In genomic region chr17:45368661-45369060, GRCh38 we compare ENCODE assay signal across 25 cellular contexts. TPM values are rescaled to one million over a fixed set of nuclear protein-coding genes. Genes with fewer than 3 reads are reported as not detected.
DNase-seq lines count a peak whose midpoint lies in the region; ATAC-seq, FAIRE-seq and TF ChIP-seq lines count a peak whose summit lies in the region.
"Had no signal": no experiment of that assay in that cellular context is flagged by ENCODE, and none has a peak within 500 bp of the region (broad histone marks: within the 10 kb centered on the region; RNA-seq: fewer than 3 reads in every experiment).

No MANE protein-coding gene starts in this region.

- H3K27me3 Mint-ChIP-seq in HFFc6 (ENCODE audit: insufficient read depth) = peaks cover 5% of the 10 kb centered on the region; the same call in 1 of the 2 replicates
- H3K27me3 Mint-ChIP-seq in astrocyte (ENCODE audit: low read depth, unreplicated experiment) = no peaks in the 10 kb centered on the region
- H3K27me3 Mint-ChIP-seq in activated naive CD4-positive, alpha-beta T cell treated with anti-CD3 and anti-CD28 coated beads, Interleukin-2, amount 10 ng/mL, durations not matched to agents 7 days and 5 days = peaks cover 50% of the 10 kb centered on the region
- H3K27me3 Mint-ChIP-seq in mesothelial cell of epicardium (ENCODE audit: low read depth) = no peaks in the 10 kb centered on the region

- H3K4me1 Mint-ChIP-seq in HFFc6 (ENCODE audit: low read depth) (peaks cover 54% of the 10 kb centered on the region), astrocyte (ENCODE audit: low read depth, unreplicated experiment) (peaks cover 27% of the 10 kb centered on the region), mesothelial cell of epicardium (peaks cover 25% of the 10 kb centered on the region)
- H3K4me1 Mint-ChIP-seq in activated naive CD4-positive, alpha-beta T cell treated with anti-CD3 and anti-CD28 coated beads, Interleukin-2, amount 10 ng/mL, durations not matched to agents 7 days and 5 days = peaks cover 17% of the 10 kb centered on the region

- CTCF ChIA-PET in activated naive CD4-positive, alpha-beta T cell treated with anti-CD3 and anti-CD28 coated beads, Interleukin-2, amount 10 ng/mL, durations not matched to agents 7 days and 5 days (lab: Charles Lee) = no interaction called here

- H3K36me3 ChIP-seq in astrocyte (ENCODE audit: insufficient read depth, low read length) = no peaks in the 10 kb centered on the region
- H3K36me3 ChIP-seq in heart right ventricle = no peaks in the 10 kb centered on the region
- H3K36me3 ChIP-seq: gastrocnemius medialis, thoracic aorta had no signal

- peak; percentile 41 for FAIRE-seq in astrocyte (lab: Jason Lieb, UNC)
- FAIRE-seq: colon, endometrium, H1 had no signal

- no peaks in the 10 kb centered on the region for H3K9me3 Mint-ChIP-seq in HFFc6
- H3K9me3 Mint-ChIP-seq in astrocyte (ENCODE audit: unreplicated experiment) = peaks cover 2% of the 10 kb centered on the region
- no peaks in the 10 kb centered on the region for H3K9me3 Mint-ChIP-seq in activated naive CD4-positive, alpha-beta T cell treated with anti-CD3 and anti-CD28 coated beads, Interleukin-2, amount 10 ng/mL, durations not matched to agents 7 days and 5 days
- no peaks in the 10 kb centered on the region for H3K9me3 Mint-ChIP-seq in mesothelial cell of epicardium
- H3K9me3 Mint-ChIP-seq: CD4-positive, CD25-positive, alpha-beta regulatory T cell; neural crest cell; stimulated activated effector memory CD8-positive, alpha-beta T cell treated with anti-CD3 and anti-CD28 coated beads, Interleukin-12 subunit alpha, Interleukin-12 subunit beta, amount 100 ng/mL, for 72 hours had no signal

- H3K27ac Mint-ChIP-seq in HFFc6 (peak overlapping the region; percentile 68), astrocyte (ENCODE audit: unreplicated experiment) (peak overlapping the region; percentile 41), mesothelial cell of epicardium (no peak overlapping the region)
- H3K27ac Mint-ChIP-seq in activated naive CD4-positive, alpha-beta T cell treated with anti-CD3 and anti-CD28 coated beads, Interleukin-2, amount 10 ng/mL, durations not matched to agents 7 days and 5 days = no peak overlapping the region
- H3K27ac Mint-ChIP-seq: CD4-positive, CD25-positive, alpha-beta regulatory T cell; stimulated activated effector memory CD8-positive, alpha-beta T cell treated with anti-CD3 and anti-CD28 coated beads, Interleukin-12 subunit alpha, Interleukin-12 subunit beta, amount 100 ng/mL, for 72 hours had no signal

- H3K36me3 Mint-ChIP-seq in HFFc6 (ENCODE audit: low read depth) = no peaks in the 10 kb centered on the region
- no peaks in the 10 kb centered on the region for H3K36me3 Mint-ChIP-seq in astrocyte (ENCODE audit: low read depth, unreplicated experiment)
- no peaks in the 10 kb centered on the region for H3K36me3 Mint-ChIP-seq in activated naive CD4-positive, alpha-beta T cell treated with anti-CD3 and anti-CD28 coated beads, Interleukin-2, amount 10 ng/mL, durations not matched to agents 7 days and 5 days
- H3K36me3 Mint-ChIP-seq in mesothelial cell of epicardium = no peaks in the 10 kb centered on the region
- H3K36me3 Mint-ChIP-seq: CD4-positive, CD25-positive, alpha-beta regulatory T cell; stimulated activated effector memory CD8-positive, alpha-beta T cell treated with anti-CD3 and anti-CD28 coated beads, Interleukin-12 subunit alpha, Interleukin-12 subunit beta, amount 100 ng/mL, for 72 hours had no signal

- DNase-seq in A172 (ENCODE audit: low spot score) (peak; percentile 48), HFFc6 (peak; percentile 54), astrocyte (ENCODE audit: low read depth) (peak; percentile 92), fibroblast of villous mesenchyme (ENCODE audit: low read depth) (peak; percentile 85), heart right ventricle (no peak), mesothelial cell of epicardium (ENCODE audit: low spot score in 2 of 2, unreplicated experiment in 2 of 2) (no peak)
- DNase-seq in activated naive CD4-positive, alpha-beta T cell treated with anti-CD3 and anti-CD28 coated beads, Interleukin-2, amount 10 ng/mL, durations not matched to agents 7 days and 5 days = no peak
- DNase-seq: amygdala; CD4-positive, CD25-positive, alpha-beta regulatory T cell; gastrocnemius medialis; KG1; midbrain; NCI-H1092; NCI-H2107; NCI-H748 treated with DMSO at 0.1 percent for 48 hours; stimulated activated CD4-positive, alpha-beta T cell treated with anti-CD3 and anti-CD28 coated beads, Interleukin-15, amount 100 ng/mL, for 24 hours had no signal

- no peak overlapping the region for H2AFZ ChIP-seq in astrocyte (ENCODE audit: low read depth, low read length)

- H3K4me1 ChIP-seq in astrocyte (ENCODE audit: insufficient read depth, low read length) (peaks cover 31% of the 10 kb centered on the region), heart right ventricle (peaks cover 6 to 37% (median 21%) of the 10 kb centered on the region in 9 donors)

- no peak overlapping the region for H3K27ac ChIP-seq in astrocyte (ENCODE audit: low read depth, low read length)
- H3K27ac ChIP-seq in heart right ventricle = no peak overlapping the region
- H3K27ac ChIP-seq: 22Rv1, gastrocnemius medialis, HL-60, thoracic aorta had no signal

- peak overlapping the region; percentile 27 for H3K4me2 ChIP-seq in astrocyte (ENCODE audit: low read length)

- ATAC-seq in HG03354 (IDR thresholded peaks at IDR 0.05; ENCODE audit: poor library complexity, severe bottlenecking, unreplicated experiment) (no peak), heart right ventricle (no peak)
- ATAC-seq: gastrocnemius medialis; stimulated activated effector memory CD8-positive, alpha-beta T cell treated with anti-CD3 and anti-CD28 coated beads, Interleukin-12 subunit alpha, Interleukin-12 subunit beta, amount 100 ng/mL, for 72 hours had no signal

- no peaks in the 10 kb centered on the region for H4K20me1 ChIP-seq in astrocyte (ENCODE audit: insufficient read depth, low read length)

- H3K4me3 Mint-ChIP-seq in HFFc6 (peak overlapping the region; percentile 28; the same call in 1 of the 2 replicates), astrocyte (ENCODE audit: unreplicated experiment) (no peak overlapping the region), mesothelial cell of epicardium (no peak overlapping the region)
- H3K4me3 Mint-ChIP-seq in activated naive CD4-positive, alpha-beta T cell treated with anti-CD3 and anti-CD28 coated beads, Interleukin-2, amount 10 ng/mL, durations not matched to agents 7 days and 5 days = no peak overlapping the region
- H3K4me3 Mint-ChIP-seq: CD4-positive, CD25-positive, alpha-beta regulatory T cell; neural crest cell; stimulated activated effector memory CD8-positive, alpha-beta T cell treated with anti-CD3 and anti-CD28 coated beads, Interleukin-12 subunit alpha, Interleukin-12 subunit beta, amount 100 ng/mL, for 72 hours had no signal

- H3K9me3 ChIP-seq in astrocyte (ENCODE audit: insufficient read depth, low read depth, low read length) (no peaks in the 10 kb centered on the region), heart right ventricle (no peaks in the 10 kb centered on the region)
- H3K9me3 ChIP-seq: gastrocnemius medialis, thoracic aorta had no signal

- H3K27me3 ChIP-seq in astrocyte (ENCODE audit: insufficient read depth, low read length) (no peaks in the 10 kb centered on the region), heart right ventricle (peaks cover 0 to 11% (median 0%) of the 10 kb centered on the region in 7 donors)
- H3K27me3 ChIP-seq: gastrocnemius medialis had no signal

- no peak overlapping the region for H3K4me3 ChIP-seq in astrocyte (ENCODE audit: insufficient read depth, low read depth, low read length)
- no peak overlapping the region for H3K4me3 ChIP-seq in fibroblast of villous mesenchyme (ENCODE audit: low read depth, low read length)
- H3K4me3 ChIP-seq in heart right ventricle = no peak overlapping the region
- H3K4me3 ChIP-seq: gastrocnemius medialis, thoracic aorta had no signal

- no peak overlapping the region for H3K9ac ChIP-seq in astrocyte (ENCODE audit: low read length)

- intact Hi-C loops in heart right ventricle (cut with DNase I) = loop anchor here in 1 of 10 donors (5.0 kb wide), 1 partner anchor 46 kb away; no protein-coding TSS in a partner anchor

- TF ChIP-seq CTCF in HFFc6 (IDR thresholded peaks at IDR 0.05) (no peak), astrocyte (IDR thresholded peaks at IDR 0.05; ENCODE audit: insufficient read depth, low read depth, low read length) (no peak), fibroblast of villous mesenchyme (IDR thresholded peaks at IDR 0.05; ENCODE audit: insufficient read depth, low read depth, low read length) (no peak), heart right ventricle (IDR thresholded peaks at IDR 0.05) (no peak), mesothelial cell of epicardium (IDR thresholded peaks at IDR 0.05; ENCODE audit: unreplicated experiment) (no peak)

- H3K79me2 ChIP-seq in astrocyte (ENCODE audit: insufficient read depth, low read length) = no peaks in the 10 kb centered on the region

RNA-seq across cellular contexts. Expression of gene MAP3K14, which starts 51.8 kb away (rescaled TPM):
- 24.8 and 35.5 TPM in 2 replicates for total RNA-seq in A172 (2014; rRNA removed; shearing (Covaris generic))
- total RNA-seq in HFFc6 (2021; fragmentation: NEBNext Ultra II Directional; extraction: Animal tissue kit (Norgen Biotek cat#: 25700)) = 1 to 10 TPM; 5.6 to 8.8 (median 6.6) TPM
- 10.8 and 11.0 TPM in 2 replicates for total RNA-seq in astrocyte
- 1.6 and 1.7 TPM in 2 replicates for total RNA-seq in fibroblast of villous mesenchyme
- total RNA-seq in heart right ventricle = 10 to 100 TPM in 9 of 10 donors, 1 to 10 TPM in 1; 6.7 to 24.1 (median 12.6) TPM
- 10 to 100 TPM in 1 of 2 donors, 1 to 10 TPM in 1; 7.9 to 15.9 TPM for polyA plus RNA-seq in heart right ventricle
- 8.9 to 9.9 TPM (median 9.8 TPM) in 3 replicates for total RNA-seq in mesothelial cell of epicardium

Comparison
In these comparisons a context has a peak if more than half of its experiments do, and no peak if none do; other contexts are left out.
1. DNase-seq: peak in A172 (single experiment), HFFc6 (single experiment), astrocyte (single experiment) and fibroblast of villous mesenchyme (single experiment); none in activated naive CD4-positive, alpha-beta T cell treated with anti-CD3 and anti-CD28 coated beads, Interleukin-2, amount 10 ng/mL, durations not matched to agents 7 days and 5 days (single experiment), heart right ventricle (0 of 2) and mesothelial cell of epicardium (0 of 2).
2. H3K27ac Mint-ChIP-seq: peak in HFFc6 (single experiment) and astrocyte (single experiment); none in activated naive CD4-positive, alpha-beta T cell treated with anti-CD3 and anti-CD28 coated beads, Interleukin-2, amount 10 ng/mL, durations not matched to agents 7 days and 5 days (single experiment) and mesothelial cell of epicardium (single experiment).